Comparison of ENCODE assay signal across 1 cellular context in the genomic region with DNA sequence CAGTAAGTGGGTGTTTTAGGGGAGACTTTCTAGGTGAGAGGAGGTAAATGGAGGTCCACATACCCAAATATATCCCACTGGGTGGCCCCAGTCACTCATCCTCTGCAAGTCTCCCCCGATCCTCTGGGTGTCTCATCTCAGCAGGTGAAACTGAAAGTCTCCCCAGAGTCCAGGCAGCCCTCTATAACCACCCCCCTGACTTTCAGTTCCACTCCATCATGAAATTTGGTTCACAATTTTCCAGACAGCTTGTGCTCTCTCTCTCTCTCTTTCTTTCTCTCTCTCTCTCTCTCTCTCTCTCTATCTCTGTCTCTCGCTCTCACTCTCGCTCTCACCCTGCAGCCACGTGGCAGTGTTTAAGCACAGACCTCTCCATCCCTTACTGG.
TF ChIP-seq lines count a peak whose summit lies in the region.

No MANE protein-coding gene starts in this region.

TF ChIP-seq in H1, 55 proteins besides CTCF, POLR2A, EP300 and RAD21 (continued from another document):
- TF ChIP-seq, protein P1, sequence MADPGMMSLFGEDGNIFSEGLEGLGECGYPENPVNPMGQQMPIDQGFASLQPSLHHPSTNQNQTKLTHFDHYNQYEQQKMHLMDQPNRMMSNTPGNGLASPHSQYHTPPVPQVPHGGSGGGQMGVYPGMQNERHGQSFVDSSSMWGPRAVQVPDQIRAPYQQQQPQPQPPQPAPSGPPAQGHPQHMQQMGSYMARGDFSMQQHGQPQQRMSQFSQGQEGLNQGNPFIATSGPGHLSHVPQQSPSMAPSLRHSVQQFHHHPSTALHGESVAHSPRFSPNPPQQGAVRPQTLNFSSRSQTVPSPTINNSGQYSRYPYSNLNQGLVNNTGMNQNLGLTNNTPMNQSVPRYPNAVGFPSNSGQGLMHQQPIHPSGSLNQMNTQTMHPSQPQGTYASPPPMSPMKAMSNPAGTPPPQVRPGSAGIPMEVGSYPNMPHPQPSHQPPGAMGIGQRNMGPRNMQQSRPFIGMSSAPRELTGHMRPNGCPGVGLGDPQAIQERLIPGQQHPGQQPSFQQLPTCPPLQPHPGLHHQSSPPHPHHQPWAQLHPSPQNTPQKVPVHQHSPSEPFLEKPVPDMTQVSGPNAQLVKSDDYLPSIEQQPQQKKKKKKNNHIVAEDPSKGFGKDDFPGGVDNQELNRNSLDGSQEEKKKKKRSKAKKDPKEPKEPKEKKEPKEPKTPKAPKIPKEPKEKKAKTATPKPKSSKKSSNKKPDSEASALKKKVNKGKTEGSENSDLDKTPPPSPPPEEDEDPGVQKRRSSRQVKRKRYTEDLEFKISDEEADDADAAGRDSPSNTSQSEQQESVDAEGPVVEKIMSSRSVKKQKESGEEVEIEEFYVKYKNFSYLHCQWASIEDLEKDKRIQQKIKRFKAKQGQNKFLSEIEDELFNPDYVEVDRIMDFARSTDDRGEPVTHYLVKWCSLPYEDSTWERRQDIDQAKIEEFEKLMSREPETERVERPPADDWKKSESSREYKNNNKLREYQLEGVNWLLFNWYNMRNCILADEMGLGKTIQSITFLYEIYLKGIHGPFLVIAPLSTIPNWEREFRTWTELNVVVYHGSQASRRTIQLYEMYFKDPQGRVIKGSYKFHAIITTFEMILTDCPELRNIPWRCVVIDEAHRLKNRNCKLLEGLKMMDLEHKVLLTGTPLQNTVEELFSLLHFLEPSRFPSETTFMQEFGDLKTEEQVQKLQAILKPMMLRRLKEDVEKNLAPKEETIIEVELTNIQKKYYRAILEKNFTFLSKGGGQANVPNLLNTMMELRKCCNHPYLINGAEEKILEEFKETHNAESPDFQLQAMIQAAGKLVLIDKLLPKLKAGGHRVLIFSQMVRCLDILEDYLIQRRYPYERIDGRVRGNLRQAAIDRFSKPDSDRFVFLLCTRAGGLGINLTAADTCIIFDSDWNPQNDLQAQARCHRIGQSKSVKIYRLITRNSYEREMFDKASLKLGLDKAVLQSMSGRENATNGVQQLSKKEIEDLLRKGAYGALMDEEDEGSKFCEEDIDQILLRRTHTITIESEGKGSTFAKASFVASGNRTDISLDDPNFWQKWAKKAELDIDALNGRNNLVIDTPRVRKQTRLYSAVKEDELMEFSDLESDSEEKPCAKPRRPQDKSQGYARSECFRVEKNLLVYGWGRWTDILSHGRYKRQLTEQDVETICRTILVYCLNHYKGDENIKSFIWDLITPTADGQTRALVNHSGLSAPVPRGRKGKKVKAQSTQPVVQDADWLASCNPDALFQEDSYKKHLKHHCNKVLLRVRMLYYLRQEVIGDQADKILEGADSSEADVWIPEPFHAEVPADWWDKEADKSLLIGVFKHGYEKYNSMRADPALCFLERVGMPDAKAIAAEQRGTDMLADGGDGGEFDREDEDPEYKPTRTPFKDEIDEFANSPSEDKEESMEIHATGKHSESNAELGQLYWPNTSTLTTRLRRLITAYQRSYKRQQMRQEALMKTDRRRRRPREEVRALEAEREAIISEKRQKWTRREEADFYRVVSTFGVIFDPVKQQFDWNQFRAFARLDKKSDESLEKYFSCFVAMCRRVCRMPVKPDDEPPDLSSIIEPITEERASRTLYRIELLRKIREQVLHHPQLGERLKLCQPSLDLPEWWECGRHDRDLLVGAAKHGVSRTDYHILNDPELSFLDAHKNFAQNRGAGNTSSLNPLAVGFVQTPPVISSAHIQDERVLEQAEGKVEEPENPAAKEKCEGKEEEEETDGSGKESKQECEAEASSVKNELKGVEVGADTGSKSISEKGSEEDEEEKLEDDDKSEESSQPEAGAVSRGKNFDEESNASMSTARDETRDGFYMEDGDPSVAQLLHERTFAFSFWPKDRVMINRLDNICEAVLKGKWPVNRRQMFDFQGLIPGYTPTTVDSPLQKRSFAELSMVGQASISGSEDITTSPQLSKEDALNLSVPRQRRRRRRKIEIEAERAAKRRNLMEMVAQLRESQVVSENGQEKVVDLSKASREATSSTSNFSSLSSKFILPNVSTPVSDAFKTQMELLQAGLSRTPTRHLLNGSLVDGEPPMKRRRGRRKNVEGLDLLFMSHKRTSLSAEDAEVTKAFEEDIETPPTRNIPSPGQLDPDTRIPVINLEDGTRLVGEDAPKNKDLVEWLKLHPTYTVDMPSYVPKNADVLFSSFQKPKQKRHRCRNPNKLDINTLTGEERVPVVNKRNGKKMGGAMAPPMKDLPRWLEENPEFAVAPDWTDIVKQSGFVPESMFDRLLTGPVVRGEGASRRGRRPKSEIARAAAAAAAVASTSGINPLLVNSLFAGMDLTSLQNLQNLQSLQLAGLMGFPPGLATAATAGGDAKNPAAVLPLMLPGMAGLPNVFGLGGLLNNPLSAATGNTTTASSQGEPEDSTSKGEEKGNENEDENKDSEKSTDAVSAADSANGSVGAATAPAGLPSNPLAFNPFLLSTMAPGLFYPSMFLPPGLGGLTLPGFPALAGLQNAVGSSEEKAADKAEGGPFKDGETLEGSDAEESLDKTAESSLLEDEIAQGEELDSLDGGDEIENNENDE (IDR thresholded peaks at IDR 0.05; ENCODE audit: insufficient replicate concordance, low read length): no peak
- TF ChIP-seq BRCA1 (IDR thresholded peaks at IDR 0.05; ENCODE audit: low read depth, low read length): no peak
- TF ChIP-seq ASH2L (IDR thresholded peaks at IDR 0.05; ENCODE audit: low read length): no peak
- TF ChIP-seq CTBP2 (IDR thresholded peaks at IDR 0.05; ENCODE audit: borderline replicate concordance, insufficient read depth, insufficient read length, low read length): no peak
- TF ChIP-seq SP2 (IDR thresholded peaks at IDR 0.05; ENCODE audit: low read length): no peak
- TF ChIP-seq GTF2F1 (IDR thresholded peaks at IDR 0.05; ENCODE audit: borderline replicate concordance, low read depth, low read length): no peak
- TF ChIP-seq CBX8 (IDR thresholded peaks at IDR 0.05; ENCODE audit: borderline replicate concordance, low read depth, low read length): no peak
- TF ChIP-seq KDM5A (IDR thresholded peaks at IDR 0.05; ENCODE audit: low read length): no peak
- no peak for TF ChIP-seq POU5F1 (IDR thresholded peaks at IDR 0.05; ENCODE audit: low read depth, low read length)
TF ChIP-seq in H1: peak in this region for 0.
